ENCODE assay signal across 8 cellular contexts in genomic region chr17:46266656-46267544, GRCh38. TPM values are rescaled to one million over a fixed set of nuclear protein-coding genes. Genes with fewer than 3 reads are reported as not detected.
DNase-seq lines count a peak whose midpoint lies in the region; ATAC-seq and TF ChIP-seq lines count a peak whose summit lies in the region.

No MANE protein-coding gene starts in this region.

- TF ChIP-seq CTCF in AG09319 (IDR thresholded peaks at IDR 0.05; ENCODE audit: low read depth, low read length) (no peak; the same call in 1 of the 2 replicates), choroid plexus epithelial cell (conservative IDR thresholded peaks at IDR 0.05; ENCODE audit: low read depth, low read length) (no peak)

- ATAC-seq in GM18909 (IDR thresholded peaks at IDR 0.05; ENCODE audit: poor library complexity, unreplicated experiment): peak; percentile 82
- peak; percentile 68 for ATAC-seq in HG03139 (IDR thresholded peaks at IDR 0.05; ENCODE audit: unreplicated experiment)
- peak; percentile 89 for ATAC-seq in left colon

- peak overlapping the region; percentile 75 for H3K4me3 ChIP-seq in choroid plexus epithelial cell (ENCODE audit: low read depth, low read length)

- DNase-seq in AG09319 (ENCODE audit: extremely low read depth, low read depth): peak; percentile 49
- peak; percentile 72 for DNase-seq in NCI-H226
- DNase-seq in activated CD4-positive, alpha-beta T cell treated with anti-CD3 and anti-CD28 coated beads for 24 hours (ENCODE audit: low read depth in 2 of 2): peak; percentile 61 to 78
- DNase-seq in choroid plexus epithelial cell (ENCODE audit: low read depth): peak; percentile 88
- peak; percentile 69 to 86 for DNase-seq in left colon
- peak; percentile 53 to 83 (median 64) for DNase-seq in stimulated activated CD4-positive, alpha-beta T cell treated with anti-CD3 and anti-CD28 coated beads, Interleukin-1b, Interleukin-23, amount 100 ng/mL, for 24 hours (ENCODE audit: low read depth in 4 of 4, low spot score in 1 of 4)

- intact Hi-C loops in left colon (cut with DNase I, micrococcal nuclease): no loop called here

RNA-seq across cellular contexts. Expression of gene LRRC37A, which starts 28.0 kb away (rescaled TPM):
- total RNA-seq in left colon: 1 to 10 TPM; 4.1 to 6.4 TPM

Comparison
In these comparisons a context has a peak if more than half of its experiments do, and no peak if none do; other contexts are left out.
1. Peak in every context shown above with its lines: DNase-seq, ATAC-seq and H3K4me3 ChIP-seq.